1 cellular context compared by ENCODE assay signal in genomic region chr11:69435161-69435990, GRCh38.
TF ChIP-seq lines count a peak whose summit lies in the region.

No MANE protein-coding gene starts in this region.

TF ChIP-seq in H1, 55 proteins besides CTCF, POLR2A, EP300 and RAD21:
- peak; percentile 5 for TF ChIP-seq ASH2L (IDR thresholded peaks at IDR 0.05; ENCODE audit: low read length)
- TF ChIP-seq BACH1 (IDR thresholded peaks at IDR 0.05; ENCODE audit: low read length): no peak
- TF ChIP-seq EZH2 (IDR thresholded peaks at IDR 0.05; ENCODE audit: low read depth, low read length, severe bottlenecking): no peak
- TF ChIP-seq SP4 (IDR thresholded peaks at IDR 0.05; ENCODE audit: low read length): no peak
- TF ChIP-seq USF2 (IDR thresholded peaks at IDR 0.05; ENCODE audit: low read length): no peak
- TF ChIP-seq BRCA1 (IDR thresholded peaks at IDR 0.05; ENCODE audit: low read depth, low read length): no peak
- TF ChIP-seq KDM1A (IDR thresholded peaks at IDR 0.05; ENCODE audit: borderline replicate concordance, low read length): peak; percentile 77; the same call in 1 of the 2 replicates
- TF ChIP-seq CREB1 (IDR thresholded peaks at IDR 0.05): no peak
